ENCODE assay signal across 1 cellular context in genomic region chr1:65459397-65459768, GRCh38.
TF ChIP-seq lines count a peak whose summit lies in the region.

No MANE protein-coding gene starts in this region.

TF ChIP-seq in GM23338, 12 proteins besides CTCF, POLR2A, EP300 and RAD21 (continued from another document):
- TF ChIP-seq ZNF462 (CRISPR knock-in tag; IDR thresholded peaks at IDR 0.05): no peak
- TF ChIP-seq STAT1 (IDR thresholded peaks at IDR 0.05; ENCODE audit: unreplicated experiment): no peak
- TF ChIP-seq REST (IDR thresholded peaks at IDR 0.05; ENCODE audit: unreplicated experiment): no peak
- TF ChIP-seq NANOG (IDR thresholded peaks at IDR 0.05; ENCODE audit: borderline replicate concordance): no peak
- TF ChIP-seq ZNF331 (CRISPR knock-in tag; IDR thresholded peaks at IDR 0.05; ENCODE audit: low read depth): no peak
- TF ChIP-seq ETS1 (IDR thresholded peaks at IDR 0.05): no peak
- TF ChIP-seq ZNF114 (CRISPR knock-in tag; IDR thresholded peaks at IDR 0.05): no peak
- TF ChIP-seq JUNB (IDR thresholded peaks at IDR 0.05; ENCODE audit: unreplicated experiment): no peak
- TF ChIP-seq EZH2 (IDR thresholded peaks at IDR 0.05; ENCODE audit: low read depth, unreplicated experiment): no peak
- TF ChIP-seq POLR2AphosphoS5 (IDR thresholded peaks at IDR 0.05; ENCODE audit: low read depth): no peak
- no peak for TF ChIP-seq EZH2phosphoT487 (IDR thresholded peaks at IDR 0.05; ENCODE audit: unreplicated experiment)
